In the genomic region with DNA sequence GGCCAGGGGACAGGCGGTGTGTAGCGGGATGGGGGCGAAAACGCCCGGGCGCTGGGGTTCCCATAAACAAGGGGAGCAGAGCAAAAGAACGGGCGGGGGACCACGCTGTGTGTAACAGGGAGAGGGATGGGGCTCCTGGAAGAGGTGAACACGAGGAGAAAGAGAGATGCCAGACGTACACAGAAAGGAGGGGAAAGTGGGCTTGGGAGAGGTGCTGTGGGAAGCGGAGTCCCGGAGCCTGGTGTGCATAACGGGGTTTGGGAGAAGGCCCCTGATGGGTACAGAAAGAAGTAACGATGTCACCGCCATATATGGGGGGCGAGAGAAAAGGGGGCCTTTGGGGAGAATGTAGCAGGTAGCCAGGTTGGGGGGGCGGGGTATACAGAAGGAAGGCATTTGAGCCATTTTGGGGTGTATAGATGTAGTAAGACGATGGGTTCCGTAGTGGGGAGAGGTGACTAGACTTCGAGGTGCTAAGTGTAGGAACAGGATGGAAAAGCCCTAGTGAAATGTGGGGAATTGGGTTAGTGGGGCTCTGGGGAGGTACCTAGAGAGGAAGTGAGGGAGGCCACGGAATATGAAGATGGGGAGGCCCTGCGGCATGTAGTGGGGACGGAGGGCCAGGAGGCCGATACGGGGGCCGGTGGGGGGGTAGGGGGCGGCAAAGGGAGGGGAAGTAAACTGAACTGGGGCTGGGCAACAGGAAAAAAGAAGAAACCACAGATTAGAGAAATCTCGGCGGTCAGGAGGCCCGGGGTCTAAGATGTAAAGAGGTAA, we compare ENCODE assay signal across 8 cellular contexts. TPM values are rescaled to one million over a fixed set of nuclear protein-coding genes. Genes with fewer than 3 reads are reported as not detected.
DNase-seq lines count a peak whose midpoint lies in the region; ATAC-seq and TF ChIP-seq lines count a peak whose summit lies in the region.

No MANE protein-coding gene starts in this region.

- no peak for ATAC-seq in activated T-helper 17 cell treated with anti-CD3 and anti-CD28 coated beads, Interleukin-2, amount 50 U/mL, for 72 hours (replicated peaks)
- ATAC-seq in heart right ventricle = peak in 6 of 8 donors; percentile 0 to 8 (median 2)
- no peak for ATAC-seq in HG03439 (IDR thresholded peaks at IDR 0.05; ENCODE audit: unreplicated experiment)
- no peak for ATAC-seq in GM18505 (IDR thresholded peaks at IDR 0.05; ENCODE audit: unreplicated experiment)

- peak overlapping the region; percentile 96 for H3K4me3 Mint-ChIP-seq in activated T-helper 17 cell treated with anti-CD3 and anti-CD28 coated beads, Interleukin-2, amount 50 U/mL, for 72 hours

- H3K4me3 ChIP-seq in GM12865 (ENCODE audit: low read depth, low read length) (peak overlapping the region; percentile 92), LNCaP clone FGC (ENCODE audit: low read depth, low read length) (peak overlapping the region; percentile 95), heart right ventricle (peak overlapping the region; percentile 74 to 95 (median 84))

- H3K27me3 ChIP-seq in heart right ventricle = no peaks in the 10 kb centered on the region

- peaks cover 73% of the 10 kb centered on the region for H3K36me3 Mint-ChIP-seq in activated T-helper 17 cell treated with anti-CD3 and anti-CD28 coated beads, Interleukin-2, amount 50 U/mL, for 72 hours (ENCODE audit: low read depth)

- H3K36me3 ChIP-seq in heart right ventricle = peaks cover 0 to 21% (median 8%) of the 10 kb centered on the region in 9 donors

- TF ChIP-seq CTCF in GM12865 (IDR thresholded peaks at IDR 0.05; ENCODE audit: insufficient read depth, low read depth, low read length, missing control alignments) (no peak), LNCaP clone FGC (IDR thresholded peaks at IDR 0.05; ENCODE audit: control insufficient read depth, extremely low read depth, insufficient read depth) (no peak), heart right ventricle (IDR thresholded peaks at IDR 0.05) (no peak)

- peaks cover 34% of the 10 kb centered on the region for H3K4me1 Mint-ChIP-seq in activated T-helper 17 cell treated with anti-CD3 and anti-CD28 coated beads, Interleukin-2, amount 50 U/mL, for 72 hours

- WGBS in heart right ventricle, 2 donors = 1% methylated on average over 31 of the region's 31 CpGs

- intact Hi-C loops in heart right ventricle (cut with DNase I) = no loop called here

- H3K4me1 ChIP-seq in heart right ventricle = peaks cover 12 to 79% (median 56%) of the 10 kb centered on the region in 9 donors

- no peaks in the 10 kb centered on the region for H3K9me3 ChIP-seq in heart right ventricle

- DNase-seq in GM12865 (ENCODE audit: low read depth) = peak; percentile 50
- DNase-seq in LNCaP clone FGC (ENCODE audit: low read depth) = no peak
- DNase-seq in heart right ventricle = no peak
- DNase-seq in retina = peak; percentile 34
- no peak for DNase-seq in NK-92 (lab: John Stamatoyannopoulos, UW; ENCODE audit: unreplicated experiment)

- H3K27ac Mint-ChIP-seq in activated T-helper 17 cell treated with anti-CD3 and anti-CD28 coated beads, Interleukin-2, amount 50 U/mL, for 72 hours = peak overlapping the region; percentile 89

- no peak for TF ChIP-seq POLR2A in GM18505 (IDR thresholded peaks at IDR 0.05; ENCODE audit: borderline replicate concordance, extremely low read depth, insufficient read depth, insufficient read length)

- peak overlapping the region; percentile 87 to 95 (median 90) for H3K27ac ChIP-seq in heart right ventricle

- peaks cover 3% of the 10 kb centered on the region for H3K9me3 Mint-ChIP-seq in activated T-helper 17 cell treated with anti-CD3 and anti-CD28 coated beads, Interleukin-2, amount 50 U/mL, for 72 hours

- H3K27me3 Mint-ChIP-seq in activated T-helper 17 cell treated with anti-CD3 and anti-CD28 coated beads, Interleukin-2, amount 50 U/mL, for 72 hours = no peaks in the 10 kb centered on the region

RNA-seq across cellular contexts. Expression of gene ZNF580, which starts 0.8 kb away (rescaled TPM):
- 10 to 100 TPM; 21.9 to 22.2 TPM for total RNA-seq in activated T-helper 17 cell treated with anti-CD3 and anti-CD28 coated beads, Interleukin-2, amount 50 U/mL, for 72 hours
- 10 to 100 TPM; 16.6 to 24.9 (median 21.1) TPM for total RNA-seq in heart right ventricle
- polyA plus RNA-seq in heart right ventricle = 10 to 100 TPM; 16.5 to 29.9 TPM

RNA-seq across cellular contexts. Expression of gene ZNF581, which starts 1.9 kb away (rescaled TPM):
- 10 to 100 TPM; 26.4 to 35.6 TPM for total RNA-seq in activated T-helper 17 cell treated with anti-CD3 and anti-CD28 coated beads, Interleukin-2, amount 50 U/mL, for 72 hours
- total RNA-seq in heart right ventricle = 10 to 100 TPM in 1 of 10 donors, 1 to 10 TPM in 9; 4.0 to 15.6 (median 6.5) TPM
- polyA plus RNA-seq in heart right ventricle = 10 to 100 TPM in 1 of 2 donors, 1 to 10 TPM in 1; 5.6 to 10.8 TPM

RNA-seq across cellular contexts. Expression of gene CCDC106, which starts 6.4 kb away (rescaled TPM):
- total RNA-seq in activated T-helper 17 cell treated with anti-CD3 and anti-CD28 coated beads, Interleukin-2, amount 50 U/mL, for 72 hours = 1 to 10 TPM; 2.4 to 2.6 TPM
- total RNA-seq in heart right ventricle = 10 to 100 TPM; 12.1 to 20.0 (median 13.3) TPM
- polyA plus RNA-seq in heart right ventricle = 10 to 100 TPM; 15.3 to 29.6 TPM

RNA-seq across cellular contexts. Expression of gene U2AF2, which starts 13.3 kb away (rescaled TPM):
- total RNA-seq in activated T-helper 17 cell treated with anti-CD3 and anti-CD28 coated beads, Interleukin-2, amount 50 U/mL, for 72 hours = 100 to 1,000 TPM; 254 to 333 TPM
- 100 to 1,000 TPM in 1 of 10 donors, 10 to 100 TPM in 9; 64.1 to 100 (median 72.9) TPM for total RNA-seq in heart right ventricle
- 10 to 100 TPM; 75.5 to 90.2 TPM for polyA plus RNA-seq in heart right ventricle

RNA-seq across cellular contexts. Expression of gene ZNF784, which starts 17.2 kb away (rescaled TPM):
- total RNA-seq in activated T-helper 17 cell treated with anti-CD3 and anti-CD28 coated beads, Interleukin-2, amount 50 U/mL, for 72 hours = 1 to 10 TPM; 4.6 to 5.3 TPM
- 10 to 100 TPM in 8 of 10 donors, 1 to 10 TPM in 2; 8.9 to 16.4 (median 12.2) TPM for total RNA-seq in heart right ventricle
- 1 to 10 TPM; 6.4 to 9.9 TPM for polyA plus RNA-seq in heart right ventricle

Comparison
In these comparisons a context has a peak if more than half of its experiments do, and no peak if none do; other contexts are left out.
1. DNase-seq: peak in GM12865 (single experiment) and retina (single experiment); none in LNCaP clone FGC (single experiment), heart right ventricle (0 of 2) and NK-92 (single experiment).
2. ATAC-seq: peak in heart right ventricle (6 of 8); none in activated T-helper 17 cell treated with anti-CD3 and anti-CD28 coated beads, Interleukin-2, amount 50 U/mL, for 72 hours (single experiment), HG03439 (single experiment) and GM18505 (single experiment).
3. Peak in every context shown above with its lines, with median percentiles within 50 percentile points of each other: H3K4me3 ChIP-seq.